ENCODE assay signal across 11 cellular contexts in the genomic region with DNA sequence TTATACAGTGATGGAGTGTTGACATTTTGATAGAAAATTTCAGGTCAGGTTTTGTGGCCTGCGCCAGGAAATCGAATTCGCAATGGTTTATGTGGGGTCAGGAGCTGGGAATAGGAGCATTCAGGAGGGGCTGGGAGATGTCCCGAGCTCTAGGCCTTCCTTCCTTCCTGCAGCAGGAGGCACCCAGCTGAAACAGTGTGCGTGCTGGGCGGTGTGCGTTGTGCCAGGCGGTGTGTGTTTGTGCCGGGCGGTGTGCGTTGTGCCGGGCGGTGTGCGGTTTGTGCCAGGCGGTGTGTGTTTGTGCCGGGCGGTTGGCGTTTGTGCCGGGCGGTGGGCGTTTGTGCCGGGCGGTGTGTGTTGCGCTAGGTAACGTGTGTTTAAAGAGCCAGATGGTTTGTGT. TPM values are rescaled to one million over a fixed set of nuclear protein-coding genes. Genes with fewer than 3 reads are reported as not detected.
DNase-seq lines count a peak whose midpoint lies in the region; ATAC-seq and TF ChIP-seq lines count a peak whose summit lies in the region.
"Had no signal": no experiment of that assay in that cellular context is flagged by ENCODE, and none has a peak within 500 bp of the region (broad histone marks: within the 10 kb centered on the region; RNA-seq: fewer than 3 reads in every experiment).

No MANE protein-coding gene starts in this region.

- H4K20me1 ChIP-seq in DND-41 (ENCODE audit: insufficient read depth, low read length), result peaks cover 13% of the 10 kb centered on the region

- H3K23ac ChIP-seq in neuronal stem cell (ENCODE audit: low read depth, low read length, poor library complexity), result no peak overlapping the region

- WGBS in neuronal stem cell (ENCODE audit: extremely low coverage in 2 of 2, insufficient read length in 2 of 2, insufficient replicate concordance in 1 of 2), 2 donors, result no CpG with 5 or more reads among the region's 25 CpGs

- H2BK5ac ChIP-seq in neuronal stem cell (ENCODE audit: low read length), result no peak overlapping the region

- DNase-seq in DND-41 (no peak), Panc1 (ENCODE audit: low read depth, low spot score) (no peak), dermis blood vessel endothelial cell (peak; percentile 22), neuronal stem cell (ENCODE audit: low spot score) (no peak), H7 (no peak), SK-N-DZ (ENCODE audit: low spot score) (no peak)
- DNase-seq: activated CD8-positive, alpha-beta memory T cell treated with anti-CD3 and anti-CD28 coated beads, Interleukin-2, amount 50 U/mL, for 48 hours; heart left ventricle; SHP77 treated with DMSO at 0.1 percent for 48 hours had no signal

- H3K4me1 ChIP-seq in DND-41 (ENCODE audit: insufficient read depth, low read length) (peaks cover 48% of the 10 kb centered on the region), Panc1 (ENCODE audit: control insufficient read depth, insufficient read depth, low read length) (peaks cover 9% of the 10 kb centered on the region), neuronal stem cell (ENCODE audit: control insufficient read depth in 2 of 2, insufficient read depth in 1 of 2, low read depth in 1 of 2, low read length in 2 of 2) (peaks cover 1 to 4% of the 10 kb centered on the region in 2 donors)

- ATAC-seq in DND-41 (ENCODE audit: insufficient read depth, low read depth) (no peak), Panc1 (no peak), HG03342 (IDR thresholded peaks at IDR 0.05; ENCODE audit: unreplicated experiment) (no peak)
- ATAC-seq: heart left ventricle, pancreas had no signal

- H2BK12ac ChIP-seq in neuronal stem cell (ENCODE audit: low read length), result no peak overlapping the region

- peak overlapping the region; percentile 43 for H2AK5ac ChIP-seq in neuronal stem cell (ENCODE audit: low read depth, low read length)

- TF ChIP-seq CTCF in DND-41 (IDR thresholded peaks at IDR 0.05; ENCODE audit: borderline replicate concordance, extremely low read depth, low read length, poor library complexity, severe bottlenecking) (no peak), Panc1 (IDR thresholded peaks at IDR 0.05) (no peak)

- H3K27me3 ChIP-seq in DND-41 (ENCODE audit: insufficient read depth, low read length, poor library complexity) (no peaks in the 10 kb centered on the region), Panc1 (ENCODE audit: control insufficient read depth, insufficient read depth, low read length) (no peaks in the 10 kb centered on the region), neuronal stem cell (ENCODE audit: control insufficient read depth in 3 of 3, insufficient read depth in 3 of 3, low read depth in 1 of 3, low read length in 3 of 3) (no peaks in the 10 kb centered on the region), H7 (ENCODE audit: control insufficient read depth, insufficient read depth, low read length) (no peaks in the 10 kb centered on the region)
- H3K27me3 ChIP-seq: heart left ventricle, pancreas had no signal

- in situ Hi-C loops in Panc1 (cut with HindIII; ENCODE audit: low pct_unique_long_range_greater_than_20kb, low sequenced_read_pairs), result no loop called here

- H3K9ac ChIP-seq in DND-41 (ENCODE audit: low read depth, low read length), result peak overlapping the region; percentile 90; the same call in 1 of the 2 replicates
- no peak overlapping the region for H3K9ac ChIP-seq in neuronal stem cell (ENCODE audit: low read depth, low read length, poor library complexity)

- no peak overlapping the region for H3K4ac ChIP-seq in neuronal stem cell (ENCODE audit: low read length)

- H3K4me2 ChIP-seq in DND-41 (ENCODE audit: insufficient read depth, low read length) (peak overlapping the region; percentile 90), neuronal stem cell (ENCODE audit: insufficient read depth, low read length, poor library complexity, severe bottlenecking) (no peak overlapping the region)

- H2BK15ac ChIP-seq in neuronal stem cell (ENCODE audit: low read length), result no peak overlapping the region

- H3K27ac ChIP-seq in DND-41 (ENCODE audit: low read length) (no peak overlapping the region), Panc1 (ENCODE audit: low read length) (peak overlapping the region; percentile 97; the same call in 1 of the 2 replicates), neuronal stem cell (replicated peaks; ENCODE audit: low read length) (no peak overlapping the region)

- no peak overlapping the region for H2AFZ ChIP-seq in DND-41 (ENCODE audit: low read depth, low read length)
- no peak overlapping the region for H2AFZ ChIP-seq in neuronal stem cell (ENCODE audit: low read length)

- intact Hi-C loops in Panc1 (cut with micrococcal nuclease; ENCODE audit: unreplicated experiment), result no loop called here

- BruUV-seq in Panc1 (replicated peaks; lab: Mats Ljungman, UMichigan), result no TSS peak

- no peak overlapping the region for H3K14ac ChIP-seq in neuronal stem cell (ENCODE audit: low read length)

- POLR2A ChIA-PET in Panc1 (lab: Charles Lee), result no interaction called here

- no peaks in the 10 kb centered on the region for H3K9me3 ChIP-seq in DND-41 (ENCODE audit: insufficient read depth, low read length, severe bottlenecking)
- H3K9me3 ChIP-seq in Panc1 (ENCODE audit: control insufficient read depth, insufficient read depth, low read depth, low read length), result no peaks in the 10 kb centered on the region
- H3K9me3 ChIP-seq in neuronal stem cell (replicated peaks in 1 of 2; ENCODE audit: control insufficient read depth in 2 of 2, insufficient read depth in 1 of 2, low read depth in 1 of 2, low read length in 2 of 2), result no peaks in the 10 kb centered on the region
- H3K9me3 ChIP-seq: heart left ventricle, pancreas had no signal

- H4K8ac ChIP-seq in neuronal stem cell (ENCODE audit: low read depth, low read length), result no peak overlapping the region

- peaks cover 20% of the 10 kb centered on the region for H3K79me1 ChIP-seq in neuronal stem cell (ENCODE audit: low read depth, low read length)

- no peak overlapping the region for H2BK120ac ChIP-seq in neuronal stem cell (ENCODE audit: low read depth, low read length)

- H3K36me3 ChIP-seq in DND-41 (ENCODE audit: insufficient read depth, low read length) (peaks cover 36% of the 10 kb centered on the region), Panc1 (ENCODE audit: control insufficient read depth, insufficient read depth, low read length) (no peaks in the 10 kb centered on the region), neuronal stem cell (replicated peaks in 1 of 2; ENCODE audit: control insufficient read depth in 2 of 2, insufficient read depth in 2 of 2, low read length in 2 of 2) (peaks cover 8 to 39% of the 10 kb centered on the region in 2 donors), H7 (replicated peaks; ENCODE audit: control insufficient read depth, insufficient read depth, low read length) (peaks cover 12% of the 10 kb centered on the region)
- H3K36me3 ChIP-seq: pancreas had no signal

- CTCF ChIA-PET in Panc1 (lab: Charles Lee), result no interaction called here

- no peak overlapping the region for H3K18ac ChIP-seq in neuronal stem cell (ENCODE audit: low read length)

- H3K4me3 ChIP-seq in DND-41 (ENCODE audit: low read depth in 1 of 2, low read length in 2 of 2), result peak overlapping the region in 1 of 2 experiments; percentile 85; a peak in 1 of 4 replicates
- peak overlapping the region; percentile 73 to 81; a peak in 3 of 4 replicates for H3K4me3 ChIP-seq in Panc1 (ENCODE audit: low read depth in 2 of 2, low read length in 2 of 2)
- H3K4me3 ChIP-seq in neuronal stem cell (ENCODE audit: low read length in 2 of 2), result no peak overlapping the region
- H3K4me3 ChIP-seq in H7 (ENCODE audit: insufficient read depth, low read depth, low read length), result no peak overlapping the region

- H3K79me2 ChIP-seq in DND-41 (ENCODE audit: insufficient read depth, low read length), result peaks cover 42% of the 10 kb centered on the region

- no peak overlapping the region for H4K91ac ChIP-seq in neuronal stem cell (ENCODE audit: low read depth, low read length, poor library complexity)

RNA-seq across cellular contexts. Expression of gene UVSSA, which starts 1.7 kb away (rescaled TPM):
- total RNA-seq in Panc1 (2021; ENCODE audit: unreplicated experiment) (23.4 TPM), dermis blood vessel endothelial cell (6.1 and 6.5 TPM in 2 replicates)
- 19.6 TPM for polyA plus RNA-seq in Panc1 (2012; ENCODE audit: insufficient read length)
- polyA plus RNA-seq in neuronal stem cell (2013, experiment 1 of 2), result 8.6 TPM
- 8.7 TPM for polyA plus RNA-seq in neuronal stem cell (2013, experiment 2 of 2)
- total RNA-seq in H7 (2014; rRNA removed; shearing (Covaris generic)), result 12.6 and 16.1 TPM in 2 replicates
- polyA plus RNA-seq in SK-N-DZ (2014; cell fraction: cytosol; rRNA removed), result 2.6 and 3.3 TPM in 2 replicates
- 30.7 and 37.5 TPM in 2 replicates for polyA plus RNA-seq in SK-N-DZ (2014; cell fraction: nucleus; rRNA removed)

RNA-seq across cellular contexts. Expression of gene NKX1-1, which starts 57.5 kb away (rescaled TPM):
- total RNA-seq in Panc1 (2021; ENCODE audit: unreplicated experiment), result not detected
- polyA plus RNA-seq in Panc1 (2012; ENCODE audit: insufficient read length), result not detected
- not detected in 2 replicates for total RNA-seq in dermis blood vessel endothelial cell
- not detected for polyA plus RNA-seq in neuronal stem cell (2013, experiment 1 of 2)
- polyA plus RNA-seq in neuronal stem cell (2013, experiment 2 of 2), result not detected
- not detected in 2 replicates for total RNA-seq in H7 (2014; rRNA removed; shearing (Covaris generic))
- polyA plus RNA-seq in SK-N-DZ (2014; cell fraction: cytosol; rRNA removed), result not detected in 2 replicates
- not detected in 2 replicates for polyA plus RNA-seq in SK-N-DZ (2014; cell fraction: nucleus; rRNA removed)
- total RNA-seq: heart left ventricle, pancreas had no signal
- polyA plus RNA-seq: heart left ventricle, pancreas had no signal

RNA-seq across cellular contexts. Expression of gene MAEA, which starts 59.1 kb away (rescaled TPM):
- total RNA-seq in Panc1 (2021; ENCODE audit: unreplicated experiment) (62.3 TPM), dermis blood vessel endothelial cell (74.4 and 75.9 TPM in 2 replicates)
- 99.0 TPM for polyA plus RNA-seq in Panc1 (2012; ENCODE audit: insufficient read length)
- 38.4 TPM for polyA plus RNA-seq in neuronal stem cell (2013, experiment 1 of 2)
- 37.0 TPM for polyA plus RNA-seq in neuronal stem cell (2013, experiment 2 of 2)
- total RNA-seq in H7 (2014; rRNA removed; shearing (Covaris generic)), result 65.4 and 80.6 TPM in 2 replicates
- polyA plus RNA-seq in SK-N-DZ (2014; cell fraction: cytosol; rRNA removed), result 91.7 and 92.2 TPM in 2 replicates
- 101 and 110 TPM in 2 replicates for polyA plus RNA-seq in SK-N-DZ (2014; cell fraction: nucleus; rRNA removed)

Comparison
In these comparisons a context has a peak if more than half of its experiments do, and no peak if none do; other contexts are left out.
1. H3K4me3 ChIP-seq: peak in Panc1 (2 of 2); none in neuronal stem cell (0 of 2) and H7 (single experiment).